Comparison of ENCODE assay signal across 8 cellular contexts in the genomic region with DNA sequence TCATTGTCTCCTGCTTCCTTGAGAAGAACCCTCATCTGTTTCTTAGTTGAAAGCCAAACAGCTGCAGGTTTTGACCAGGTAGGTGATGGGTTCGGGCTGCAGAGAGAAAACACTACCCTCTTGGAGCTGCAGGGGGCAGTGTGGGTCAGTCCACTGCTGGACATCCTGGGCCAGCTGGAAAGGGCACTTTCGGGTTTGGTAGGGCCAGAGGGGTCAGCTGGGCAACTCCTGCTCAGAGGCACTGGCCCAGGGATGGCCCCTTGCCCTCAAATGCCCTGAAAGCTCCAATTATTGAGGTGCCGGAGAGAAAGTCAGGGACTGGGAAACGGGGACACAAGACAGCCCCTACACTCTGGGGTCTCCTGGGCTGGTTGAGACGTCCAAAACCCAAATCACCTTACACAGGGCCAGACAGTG.
DNase-seq lines count a peak whose midpoint lies in the region; ATAC-seq, FAIRE-seq and TF ChIP-seq lines count a peak whose summit lies in the region.

No MANE protein-coding gene starts in this region.

- H4K20me1 ChIP-seq in Karpas-422 (ENCODE audit: insufficient read depth, low read depth, low read length): no peaks in the 10 kb centered on the region

- H3K9me3 Mint-ChIP-seq in activated CD8-positive, alpha-beta T cell treated with anti-CD3 and anti-CD28 coated beads, Interleukin-2, amount 10 ng/mL, durations not matched to agents 7 days and 5 days (ENCODE audit: insufficient read depth): no peaks in the 10 kb centered on the region

- no peaks in the 10 kb centered on the region for H3K36me3 Mint-ChIP-seq in activated CD8-positive, alpha-beta T cell treated with anti-CD3 and anti-CD28 coated beads, Interleukin-2, amount 10 ng/mL, durations not matched to agents 7 days and 5 days (ENCODE audit: low read depth)

- CTCF ChIA-PET in activated CD8-positive, alpha-beta T cell treated with anti-CD3 and anti-CD28 coated beads, Interleukin-2, amount 10 ng/mL, durations not matched to agents 7 days and 5 days (lab: Charles Lee): interaction anchor here (0.6 to 6.2 kb wide), 42 partner anchors 9 to 320 kb away, joined by 3 to 181 read pairs (median 5); partner anchors contain the start of gene PTPRE

- H3K27ac ChIP-seq in Karpas-422 (ENCODE audit: low read length) (no peak overlapping the region), neutrophil (no peak overlapping the region)

- no peak overlapping the region for H3K9ac ChIP-seq in Karpas-422 (ENCODE audit: low read length)

- H3K9me3 ChIP-seq in Karpas-422 (ENCODE audit: low read length): no peaks in the 10 kb centered on the region
- H3K9me3 ChIP-seq in neutrophil: no peaks in the 10 kb centered on the region

- TF ChIP-seq CTCF in epithelial cell of esophagus (IDR thresholded peaks at IDR 0.05; ENCODE audit: insufficient read depth, low read depth, low read length, missing control alignments): peak; percentile 92
- peak; percentile 93 for TF ChIP-seq CTCF in neutrophil (IDR thresholded peaks at IDR 0.05)

- H3K79me2 ChIP-seq in Karpas-422 (ENCODE audit: low read length): no peaks in the 10 kb centered on the region

- H3K4me2 ChIP-seq in Karpas-422 (ENCODE audit: low read depth, low read length, poor library complexity, severe bottlenecking): no peak overlapping the region

- H3K4me1 Mint-ChIP-seq in activated CD8-positive, alpha-beta T cell treated with anti-CD3 and anti-CD28 coated beads, Interleukin-2, amount 10 ng/mL, durations not matched to agents 7 days and 5 days (ENCODE audit: low read depth): peaks cover 11% of the 10 kb centered on the region

- H3K4me3 ChIP-seq in Karpas-422 (ENCODE audit: low read length): no peak overlapping the region
- H3K4me3 ChIP-seq in epithelial cell of esophagus (ENCODE audit: low read length): no peak overlapping the region
- H3K4me3 ChIP-seq in neutrophil (ENCODE audit: low read depth in 1 of 2, low read length in 1 of 2): no peak overlapping the region

- no peaks in the 10 kb centered on the region for H3K27me3 Mint-ChIP-seq in activated CD8-positive, alpha-beta T cell treated with anti-CD3 and anti-CD28 coated beads, Interleukin-2, amount 10 ng/mL, durations not matched to agents 7 days and 5 days (ENCODE audit: low read depth)

- POLR2A ChIA-PET in activated CD8-positive, alpha-beta T cell treated with anti-CD3 and anti-CD28 coated beads, Interleukin-2, amount 10 ng/mL, durations not matched to agents 7 days and 5 days (lab: Charles Lee): interaction anchor here (1.0 to 1.9 kb wide), 3 partner anchors 12 to 34 kb away, joined by 3 to 9 read pairs (median 3); no protein-coding TSS in a partner anchor

- FAIRE-seq in GM19239 (lab: Jason Lieb, UNC): peak; percentile 89

- peak; percentile 81 for ATAC-seq in activated CD8-positive, alpha-beta T cell treated with anti-CD3 and anti-CD28 coated beads, Interleukin-2, amount 10 ng/mL, durations not matched to agents 7 days and 5 days

- in situ Hi-C loops in ACHN (cut with HindIII; ENCODE audit: low pct_ligation_motif_present, low pct_unique_long_range_greater_than_20kb, low sequenced_read_pairs): no loop called here

- no peaks in the 10 kb centered on the region for H3K36me3 ChIP-seq in Karpas-422 (ENCODE audit: insufficient read depth, low read length)
- H3K36me3 ChIP-seq in neutrophil: no peaks in the 10 kb centered on the region

- DNase-seq in ACHN: peak; percentile 44
- peak; percentile 48 for DNase-seq in GM19239 (ENCODE audit: insufficient read length, low spot score)
- DNase-seq in Karpas-422: peak; percentile 73
- DNase-seq in activated CD8-positive, alpha-beta T cell treated with anti-CD3 and anti-CD28 coated beads, Interleukin-2, amount 10 ng/mL, durations not matched to agents 7 days and 5 days: peak; percentile 73
- DNase-seq in epithelial cell of esophagus (ENCODE audit: low read depth): peak; percentile 49
- DNase-seq in hippocampal formation (lab: John Stamatoyannopoulos, UW): no peak
- no peak for DNase-seq in NCI-H345 treated with DMSO at 0.1 percent for 48 hours (lab: John Stamatoyannopoulos, UW; ENCODE audit: unreplicated experiment)

- no peaks in the 10 kb centered on the region for H3K9me2 ChIP-seq in Karpas-422 (replicated peaks; ENCODE audit: insufficient read depth, low read length)

- H3K4me1 ChIP-seq in Karpas-422 (ENCODE audit: low read length) (peaks cover 6% of the 10 kb centered on the region; the same call in 1 of the 2 replicates), neutrophil (ENCODE audit: control insufficient read depth in 1 of 2, insufficient read depth in 1 of 2, low read depth in 1 of 2, low read length in 1 of 2) (peaks cover 0 to 6% of the 10 kb centered on the region in 2 experiments)

- no peak overlapping the region for H3K27ac Mint-ChIP-seq in activated CD8-positive, alpha-beta T cell treated with anti-CD3 and anti-CD28 coated beads, Interleukin-2, amount 10 ng/mL, durations not matched to agents 7 days and 5 days

- H3K4me3 Mint-ChIP-seq in activated CD8-positive, alpha-beta T cell treated with anti-CD3 and anti-CD28 coated beads, Interleukin-2, amount 10 ng/mL, durations not matched to agents 7 days and 5 days: no peak overlapping the region

- H3K27me3 ChIP-seq in Karpas-422 (ENCODE audit: low read length) (no peaks in the 10 kb centered on the region), neutrophil (no peaks in the 10 kb centered on the region)

- H2AFZ ChIP-seq in Karpas-422 (ENCODE audit: low read length): no peak overlapping the region

Comparison
In these comparisons a context has a peak if more than half of its experiments do, and no peak if none do; other contexts are left out.
1. DNase-seq: peak in ACHN (single experiment), GM19239 (single experiment), Karpas-422 (single experiment), activated CD8-positive, alpha-beta T cell treated with anti-CD3 and anti-CD28 coated beads, Interleukin-2, amount 10 ng/mL, durations not matched to agents 7 days and 5 days (single experiment) and epithelial cell of esophagus (single experiment); none in hippocampal formation (0 of 2) and NCI-H345 treated with DMSO at 0.1 percent for 48 hours (single experiment).